Comparison of ENCODE assay signal across 27 cellular contexts in the genomic region with DNA sequence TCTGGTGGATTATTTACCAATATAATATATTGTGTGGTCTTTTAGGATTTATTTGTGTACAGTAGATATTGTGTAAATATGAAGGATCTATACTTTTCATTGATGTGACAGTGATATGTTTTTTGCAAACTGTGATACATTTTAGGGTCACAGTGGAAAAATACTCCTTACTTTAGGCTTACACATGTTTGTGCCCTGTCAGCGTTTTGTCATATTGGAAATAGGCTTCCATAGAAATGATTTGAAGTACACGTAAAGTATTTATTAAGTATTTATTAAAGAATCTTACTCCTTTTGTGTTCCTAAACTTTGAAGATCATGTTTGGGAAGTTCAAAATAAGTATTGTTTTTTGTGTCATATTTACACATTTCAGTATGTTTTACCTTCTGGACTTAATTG.
"Had no signal": no experiment of that assay in that cellular context is flagged by ENCODE, and none has a peak within 500 bp of the region (broad histone marks: within the 10 kb centered on the region; RNA-seq: fewer than 3 reads in every experiment).

No MANE protein-coding gene starts in this region.

- ATAC-seq: esophagus mucosa; gastrocnemius medialis; left lobe of liver; mucosa of descending colon; sciatic nerve; stimulated activated naive CD8-positive, alpha-beta T cell treated with anti-CD3 and anti-CD28 coated beads, Interleukin-15, amount 100 ng/mL, for 72 hours had no signal

- H2AFZ ChIP-seq: parathyroid adenoma had no signal

- H3K36me3 ChIP-seq: gastrocnemius medialis, neutrophil had no signal

- H3K4me2 ChIP-seq: smooth muscle cell had no signal

- H3K27ac ChIP-seq: dorsolateral prefrontal cortex, epithelial cell of prostate, neutrophil, parathyroid adenoma, suprapubic skin had no signal

- H3K36me3 Mint-ChIP-seq: mesothelial cell of epicardium had no signal

- DNase-seq: dorsolateral prefrontal cortex; effector CD4-positive, alpha-beta T cell; foreskin fibroblast; gastrocnemius medialis; head of caudate nucleus; kidney; mesenchymal stem cell; mucosa of descending colon; naive B cell; stimulated activated CD4-positive, alpha-beta T cell treated with anti-CD3 and anti-CD28 coated beads, Interleukin-12 subunit alpha, Interleukin-12 subunit beta, amount 100 ng/mL, for 4 hours; stimulated activated CD4-positive, alpha-beta T cell treated with anti-CD3 and anti-CD28 coated beads, Interleukin-1b, Interleukin-23, amount 100 ng/mL, for 48 hours; stimulated activated CD4-positive, alpha-beta T cell treated with anti-CD3 and anti-CD28 coated beads, Interleukin-4, amount 100 ng/mL, for 1 hour; stimulated activated CD8-positive, alpha-beta memory T cell treated with anti-CD3 and anti-CD28 coated beads, Interleukin-4, amount 100 ng/mL, for 48 hours; stimulated activated naive CD4-positive, alpha-beta T cell; stimulated activated naive CD8-positive, alpha-beta T cell treated with anti-CD3 and anti-CD28 coated beads, Interleukin-15, amount 100 ng/mL, for 72 hours; trophoblast cell had no signal

- H3K27me3 ChIP-seq: dorsolateral prefrontal cortex, gastrocnemius medialis, neutrophil, suprapubic skin had no signal

- FAIRE-seq: colon, kidney had no signal

- H3K9me3 ChIP-seq: gastrocnemius medialis, neutrophil, suprapubic skin had no signal

- H3K27me3 Mint-ChIP-seq: naive B cell; stimulated activated naive CD8-positive, alpha-beta T cell treated with anti-CD3 and anti-CD28 coated beads, Interleukin-15, amount 100 ng/mL, for 72 hours had no signal

- H3K4me1 ChIP-seq: parathyroid adenoma had no signal

- H3K9me3 Mint-ChIP-seq: mesothelial cell of epicardium had no signal

- H3K9ac ChIP-seq: parathyroid adenoma had no signal

- H3K4me3 Mint-ChIP-seq: mesothelial cell of epicardium; stimulated activated naive CD8-positive, alpha-beta T cell treated with anti-CD3 and anti-CD28 coated beads, Interleukin-15, amount 100 ng/mL, for 72 hours had no signal

- H3K4me3 ChIP-seq: dorsolateral prefrontal cortex, gastrocnemius medialis, mucosa of descending colon, smooth muscle cell, suprapubic skin had no signal

- H3K27ac Mint-ChIP-seq: progenitor cell of endocrine pancreas had no signal
